In the genomic region with DNA sequence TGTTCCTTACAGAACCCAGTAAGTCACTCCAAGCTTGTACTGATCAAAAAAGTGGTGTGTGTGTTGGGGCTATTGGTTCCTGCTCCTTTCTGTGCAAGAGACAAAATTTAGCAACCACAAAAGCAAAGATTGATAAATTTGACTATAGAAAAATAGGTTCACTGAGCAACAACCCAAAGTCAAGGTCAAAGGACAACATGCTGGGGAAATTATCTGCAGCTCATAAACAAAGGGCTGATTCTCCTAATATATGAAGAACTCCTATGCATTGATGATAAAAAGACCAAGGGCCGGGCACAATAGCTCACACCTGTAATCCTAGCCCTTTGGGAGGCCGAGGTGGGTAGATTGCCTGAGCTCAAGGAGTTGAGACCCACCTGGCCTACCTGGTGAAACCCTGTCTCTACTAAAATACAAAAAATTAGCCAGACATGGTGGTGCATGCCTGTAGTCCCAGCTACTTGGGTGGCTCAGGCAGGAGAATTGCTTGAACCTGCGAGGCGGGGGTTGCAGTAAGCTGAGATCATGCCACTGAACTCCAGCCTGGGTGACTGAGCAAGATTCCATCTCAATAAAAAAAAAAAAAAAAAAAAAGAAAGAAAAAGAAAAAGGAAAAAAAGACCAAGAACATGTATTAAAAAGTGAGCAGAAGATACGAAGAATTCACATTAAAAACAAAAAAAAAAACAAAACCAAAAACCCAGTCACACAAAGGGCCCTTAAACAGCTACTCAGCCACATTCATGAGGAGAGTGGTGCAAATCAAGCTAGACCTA, we compare ENCODE assay signal across 20 cellular contexts. TPM values are rescaled to one million over a fixed set of nuclear protein-coding genes. Genes with fewer than 3 reads are reported as not detected.
"Had no signal": no experiment of that assay in that cellular context is flagged by ENCODE, and none has a peak within 500 bp of the region (broad histone marks: within the 10 kb centered on the region; RNA-seq: fewer than 3 reads in every experiment).

No MANE protein-coding gene starts in this region.

- H3K9me3 Mint-ChIP-seq: effector memory CD8-positive, alpha-beta T cell; immature natural killer cell; natural killer cell; stimulated activated naive B cell treated with anti-CD40 and anti-IgM and Interleukin-4, amounts not matched to agents 10 μg/mL and 1 μg/mL and 100 μg/mL, for 72 hours; stimulated activated naive CD8-positive, alpha-beta T cell treated with anti-CD3 and anti-CD28 coated beads, Interleukin-15, Interleukin-2, amounts not matched to agents 100 ng/mL and 50 ng/mL, for 24 hours had no signal

- H3K27me3 ChIP-seq: neutrophil, pancreas, spleen, tibial nerve, vagina had no signal

- H3K27ac Mint-ChIP-seq: natural killer cell; stimulated activated naive B cell treated with anti-CD40 and anti-IgM and Interleukin-4, amounts not matched to agents 10 μg/mL and 1 μg/mL and 100 μg/mL, for 72 hours; stimulated activated naive CD8-positive, alpha-beta T cell treated with anti-CD3 and anti-CD28 coated beads, Interleukin-15, Interleukin-2, amounts not matched to agents 100 ng/mL and 50 ng/mL, for 24 hours had no signal

- H3K27ac ChIP-seq: lower lobe of right lung, neutrophil, pancreas, spleen, thoracic aorta, tibial nerve, vagina had no signal

- ATAC-seq: effector memory CD8-positive, alpha-beta T cell; left ventricle myocardium superior; lower lobe of right lung; natural killer cell; pancreas; sciatic nerve; stimulated activated naive B cell treated with anti-CD40 and anti-IgM and Interleukin-4, amounts not matched to agents 10 μg/mL and 1 μg/mL and 100 μg/mL, for 72 hours had no signal

- H3K36me3 ChIP-seq: lower lobe of right lung, pancreas, thoracic aorta, vagina had no signal

- H3K27me3 Mint-ChIP-seq: effector memory CD8-positive, alpha-beta T cell; stimulated activated naive CD8-positive, alpha-beta T cell treated with anti-CD3 and anti-CD28 coated beads, Interleukin-15, Interleukin-2, amounts not matched to agents 100 ng/mL and 50 ng/mL, for 24 hours had no signal

- H3K9me3 ChIP-seq: lower lobe of right lung, neutrophil, pancreas, spleen, thoracic aorta, tibial nerve, vagina had no signal

- H3K36me3 Mint-ChIP-seq: natural killer cell had no signal

- DNase-seq: cortex of kidney; effector memory CD8-positive, alpha-beta T cell; erythroblast; hypothalamus; immature natural killer cell; islet precursor cell; kidney glomerular epithelial cell; left colon; left ventricle myocardium superior; lower lobe of right lung; natural killer cell; pancreas; spleen; stimulated activated naive B cell treated with anti-CD40 and anti-IgM and Interleukin-4, amounts not matched to agents 10 μg/mL and 1 μg/mL and 100 μg/mL, for 72 hours had no signal

- H3K4me3 ChIP-seq: lower lobe of right lung, pancreas, spleen, thoracic aorta, tibial nerve, vagina had no signal

- H3K4me3 Mint-ChIP-seq: effector memory CD8-positive, alpha-beta T cell; immature natural killer cell; natural killer cell; stimulated activated naive B cell treated with anti-CD40 and anti-IgM and Interleukin-4, amounts not matched to agents 10 μg/mL and 1 μg/mL and 100 μg/mL, for 72 hours; stimulated activated naive CD8-positive, alpha-beta T cell treated with anti-CD3 and anti-CD28 coated beads, Interleukin-15, Interleukin-2, amounts not matched to agents 100 ng/mL and 50 ng/mL, for 24 hours had no signal

RNA-seq across cellular contexts. Expression of a gene that starts 57.8 kb away (rescaled TPM):
- polyA plus RNA-seq: immature natural killer cell had no signal
